ENCODE assay signal across 1 cellular context in the genomic region with DNA sequence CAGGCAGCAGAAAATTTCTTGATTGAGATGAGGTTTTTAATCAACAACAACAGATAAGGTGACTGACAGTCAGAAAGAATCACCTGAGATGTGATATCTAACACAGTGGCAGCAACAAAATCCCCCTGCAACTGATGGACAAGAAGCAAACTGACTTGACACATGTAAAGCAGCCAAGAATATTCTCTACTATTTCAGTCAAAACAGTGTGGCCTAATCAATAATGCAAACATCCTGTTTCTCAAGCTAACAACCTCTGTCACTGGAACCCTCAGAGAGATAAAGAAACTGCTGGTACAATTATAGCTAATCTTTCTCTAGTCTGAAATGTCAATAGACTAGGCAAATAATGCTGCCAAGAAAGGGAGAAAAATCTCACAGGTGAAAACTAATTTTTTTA.
TF ChIP-seq lines count a peak whose summit lies in the region.

No MANE protein-coding gene starts in this region.

TF ChIP-seq in HepG2, 621 proteins besides CTCF, POLR2A, EP300 and RAD21 (continued from another document and continues in another):
- TF ChIP-seq, protein P1, sequence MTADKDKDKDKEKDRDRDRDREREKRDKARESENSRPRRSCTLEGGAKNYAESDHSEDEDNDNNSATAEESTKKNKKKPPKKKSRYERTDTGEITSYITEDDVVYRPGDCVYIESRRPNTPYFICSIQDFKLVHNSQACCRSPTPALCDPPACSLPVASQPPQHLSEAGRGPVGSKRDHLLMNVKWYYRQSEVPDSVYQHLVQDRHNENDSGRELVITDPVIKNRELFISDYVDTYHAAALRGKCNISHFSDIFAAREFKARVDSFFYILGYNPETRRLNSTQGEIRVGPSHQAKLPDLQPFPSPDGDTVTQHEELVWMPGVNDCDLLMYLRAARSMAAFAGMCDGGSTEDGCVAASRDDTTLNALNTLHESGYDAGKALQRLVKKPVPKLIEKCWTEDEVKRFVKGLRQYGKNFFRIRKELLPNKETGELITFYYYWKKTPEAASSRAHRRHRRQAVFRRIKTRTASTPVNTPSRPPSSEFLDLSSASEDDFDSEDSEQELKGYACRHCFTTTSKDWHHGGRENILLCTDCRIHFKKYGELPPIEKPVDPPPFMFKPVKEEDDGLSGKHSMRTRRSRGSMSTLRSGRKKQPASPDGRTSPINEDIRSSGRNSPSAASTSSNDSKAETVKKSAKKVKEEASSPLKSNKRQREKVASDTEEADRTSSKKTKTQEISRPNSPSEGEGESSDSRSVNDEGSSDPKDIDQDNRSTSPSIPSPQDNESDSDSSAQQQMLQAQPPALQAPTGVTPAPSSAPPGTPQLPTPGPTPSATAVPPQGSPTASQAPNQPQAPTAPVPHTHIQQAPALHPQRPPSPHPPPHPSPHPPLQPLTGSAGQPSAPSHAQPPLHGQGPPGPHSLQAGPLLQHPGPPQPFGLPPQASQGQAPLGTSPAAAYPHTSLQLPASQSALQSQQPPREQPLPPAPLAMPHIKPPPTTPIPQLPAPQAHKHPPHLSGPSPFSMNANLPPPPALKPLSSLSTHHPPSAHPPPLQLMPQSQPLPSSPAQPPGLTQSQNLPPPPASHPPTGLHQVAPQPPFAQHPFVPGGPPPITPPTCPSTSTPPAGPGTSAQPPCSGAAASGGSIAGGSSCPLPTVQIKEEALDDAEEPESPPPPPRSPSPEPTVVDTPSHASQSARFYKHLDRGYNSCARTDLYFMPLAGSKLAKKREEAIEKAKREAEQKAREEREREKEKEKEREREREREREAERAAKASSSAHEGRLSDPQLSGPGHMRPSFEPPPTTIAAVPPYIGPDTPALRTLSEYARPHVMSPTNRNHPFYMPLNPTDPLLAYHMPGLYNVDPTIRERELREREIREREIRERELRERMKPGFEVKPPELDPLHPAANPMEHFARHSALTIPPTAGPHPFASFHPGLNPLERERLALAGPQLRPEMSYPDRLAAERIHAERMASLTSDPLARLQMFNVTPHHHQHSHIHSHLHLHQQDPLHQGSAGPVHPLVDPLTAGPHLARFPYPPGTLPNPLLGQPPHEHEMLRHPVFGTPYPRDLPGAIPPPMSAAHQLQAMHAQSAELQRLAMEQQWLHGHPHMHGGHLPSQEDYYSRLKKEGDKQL (CRISPR knock-in tag; IDR thresholded peaks at IDR 0.05; ENCODE audit: low read depth): peak; percentile 59; the same call in 1 of the 2 replicates
- TF ChIP-seq SAP130 (CRISPR knock-in tag; IDR thresholded peaks at IDR 0.05; ENCODE audit: low read depth): peak; percentile 67
- TF ChIP-seq NFIC (IDR thresholded peaks at IDR 0.05; ENCODE audit: low read length): peak; percentile 81; the same call in 1 of the 2 replicates
- peak; percentile 66; the same call in 1 of the 2 replicates for TF ChIP-seq MBD4 (IDR thresholded peaks at IDR 0.05; ENCODE audit: borderline replicate concordance, low read length)
- TF ChIP-seq RCOR2 (CRISPR knock-in tag; IDR thresholded peaks at IDR 0.05): peak; percentile 63
- TF ChIP-seq, protein P2, sequence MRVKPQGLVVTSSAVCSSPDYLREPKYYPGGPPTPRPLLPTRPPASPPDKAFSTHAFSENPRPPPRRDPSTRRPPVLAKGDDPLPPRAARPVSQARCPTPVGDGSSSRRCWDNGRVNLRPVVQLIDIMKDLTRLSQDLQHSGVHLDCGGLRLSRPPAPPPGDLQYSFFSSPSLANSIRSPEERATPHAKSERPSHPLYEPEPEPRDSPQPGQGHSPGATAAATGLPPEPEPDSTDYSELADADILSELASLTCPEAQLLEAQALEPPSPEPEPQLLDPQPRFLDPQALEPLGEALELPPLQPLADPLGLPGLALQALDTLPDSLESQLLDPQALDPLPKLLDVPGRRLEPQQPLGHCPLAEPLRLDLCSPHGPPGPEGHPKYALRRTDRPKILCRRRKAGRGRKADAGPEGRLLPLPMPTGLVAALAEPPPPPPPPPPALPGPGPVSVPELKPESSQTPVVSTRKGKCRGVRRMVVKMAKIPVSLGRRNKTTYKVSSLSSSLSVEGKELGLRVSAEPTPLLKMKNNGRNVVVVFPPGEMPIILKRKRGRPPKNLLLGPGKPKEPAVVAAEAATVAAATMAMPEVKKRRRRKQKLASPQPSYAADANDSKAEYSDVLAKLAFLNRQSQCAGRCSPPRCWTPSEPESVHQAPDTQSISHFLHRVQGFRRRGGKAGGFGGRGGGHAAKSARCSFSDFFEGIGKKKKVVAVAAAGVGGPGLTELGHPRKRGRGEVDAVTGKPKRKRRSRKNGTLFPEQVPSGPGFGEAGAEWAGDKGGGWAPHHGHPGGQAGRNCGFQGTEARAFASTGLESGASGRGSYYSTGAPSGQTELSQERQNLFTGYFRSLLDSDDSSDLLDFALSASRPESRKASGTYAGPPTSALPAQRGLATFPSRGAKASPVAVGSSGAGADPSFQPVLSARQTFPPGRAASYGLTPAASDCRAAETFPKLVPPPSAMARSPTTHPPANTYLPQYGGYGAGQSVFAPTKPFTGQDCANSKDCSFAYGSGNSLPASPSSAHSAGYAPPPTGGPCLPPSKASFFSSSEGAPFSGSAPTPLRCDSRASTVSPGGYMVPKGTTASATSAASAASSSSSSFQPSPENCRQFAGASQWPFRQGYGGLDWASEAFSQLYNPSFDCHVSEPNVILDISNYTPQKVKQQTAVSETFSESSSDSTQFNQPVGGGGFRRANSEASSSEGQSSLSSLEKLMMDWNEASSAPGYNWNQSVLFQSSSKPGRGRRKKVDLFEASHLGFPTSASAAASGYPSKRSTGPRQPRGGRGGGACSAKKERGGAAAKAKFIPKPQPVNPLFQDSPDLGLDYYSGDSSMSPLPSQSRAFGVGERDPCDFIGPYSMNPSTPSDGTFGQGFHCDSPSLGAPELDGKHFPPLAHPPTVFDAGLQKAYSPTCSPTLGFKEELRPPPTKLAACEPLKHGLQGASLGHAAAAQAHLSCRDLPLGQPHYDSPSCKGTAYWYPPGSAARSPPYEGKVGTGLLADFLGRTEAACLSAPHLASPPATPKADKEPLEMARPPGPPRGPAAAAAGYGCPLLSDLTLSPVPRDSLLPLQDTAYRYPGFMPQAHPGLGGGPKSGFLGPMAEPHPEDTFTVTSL (CRISPR knock-in tag; IDR thresholded peaks at IDR 0.05; ENCODE audit: borderline replicate concordance): peak; percentile 95
- no peak for TF ChIP-seq ZSCAN30 (CRISPR knock-in tag; IDR thresholded peaks at IDR 0.05)
- TF ChIP-seq, protein P3, sequence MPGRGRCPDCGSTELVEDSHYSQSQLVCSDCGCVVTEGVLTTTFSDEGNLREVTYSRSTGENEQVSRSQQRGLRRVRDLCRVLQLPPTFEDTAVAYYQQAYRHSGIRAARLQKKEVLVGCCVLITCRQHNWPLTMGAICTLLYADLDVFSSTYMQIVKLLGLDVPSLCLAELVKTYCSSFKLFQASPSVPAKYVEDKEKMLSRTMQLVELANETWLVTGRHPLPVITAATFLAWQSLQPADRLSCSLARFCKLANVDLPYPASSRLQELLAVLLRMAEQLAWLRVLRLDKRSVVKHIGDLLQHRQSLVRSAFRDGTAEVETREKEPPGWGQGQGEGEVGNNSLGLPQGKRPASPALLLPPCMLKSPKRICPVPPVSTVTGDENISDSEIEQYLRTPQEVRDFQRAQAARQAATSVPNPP (CRISPR knock-in tag; IDR thresholded peaks at IDR 0.05): 0 out of 2 replicates have a peak, but pooled peaks have one; percentile 30
- TF ChIP-seq, protein P4, sequence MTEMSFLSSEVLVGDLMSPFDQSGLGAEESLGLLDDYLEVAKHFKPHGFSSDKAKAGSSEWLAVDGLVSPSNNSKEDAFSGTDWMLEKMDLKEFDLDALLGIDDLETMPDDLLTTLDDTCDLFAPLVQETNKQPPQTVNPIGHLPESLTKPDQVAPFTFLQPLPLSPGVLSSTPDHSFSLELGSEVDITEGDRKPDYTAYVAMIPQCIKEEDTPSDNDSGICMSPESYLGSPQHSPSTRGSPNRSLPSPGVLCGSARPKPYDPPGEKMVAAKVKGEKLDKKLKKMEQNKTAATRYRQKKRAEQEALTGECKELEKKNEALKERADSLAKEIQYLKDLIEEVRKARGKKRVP (CRISPR knock-in tag; IDR thresholded peaks at IDR 0.05): peak in 1 of 2 experiments; percentile 41; a peak in 1 of 4 replicates
- no peak for TF ChIP-seq ELF3 (CRISPR knock-in tag; IDR thresholded peaks at IDR 0.05)
- TF ChIP-seq RXRB (CRISPR knock-in tag; IDR thresholded peaks at IDR 0.05; ENCODE audit: borderline replicate concordance): peak; percentile 51; the same call in 1 of the 2 replicates
- TF ChIP-seq KAT2B (IDR thresholded peaks at IDR 0.05; ENCODE audit: borderline replicate concordance, low read depth, low read length): 0 out of 2 replicates have a peak, but pooled peaks have one; percentile 9
- peak; percentile 61; the same call in 1 of the 2 replicates for TF ChIP-seq CREM (IDR thresholded peaks at IDR 0.05)
- no peak for TF ChIP-seq CREM (CRISPR knock-in tag; IDR thresholded peaks at IDR 0.05)
- peak; percentile 61; the same call in 1 of the 2 replicates for TF ChIP-seq KAT8 (CRISPR knock-in tag; IDR thresholded peaks at IDR 0.05)
- no peak for TF ChIP-seq PTBP1 (IDR thresholded peaks at IDR 0.05; ENCODE audit: low read depth, low read length, poor library complexity, severe bottlenecking)
- no peak for TF ChIP-seq AGO1 (IDR thresholded peaks at IDR 0.05; ENCODE audit: low read depth, low read length, poor library complexity, severe bottlenecking)
- TF ChIP-seq SIX1 (CRISPR knock-in tag; IDR thresholded peaks at IDR 0.05; ENCODE audit: borderline replicate concordance): peak; percentile 81; the same call in 1 of the 2 replicates
- no peak for TF ChIP-seq ZNF326 (CRISPR knock-in tag; IDR thresholded peaks at IDR 0.05; ENCODE audit: borderline replicate concordance)
- TF ChIP-seq THYN1 (CRISPR knock-in tag; IDR thresholded peaks at IDR 0.05; ENCODE audit: borderline replicate concordance, low read depth): no peak
- no peak for TF ChIP-seq ZNF558 (CRISPR knock-in tag; IDR thresholded peaks at IDR 0.05; ENCODE audit: borderline replicate concordance)
- TF ChIP-seq, protein P5, sequence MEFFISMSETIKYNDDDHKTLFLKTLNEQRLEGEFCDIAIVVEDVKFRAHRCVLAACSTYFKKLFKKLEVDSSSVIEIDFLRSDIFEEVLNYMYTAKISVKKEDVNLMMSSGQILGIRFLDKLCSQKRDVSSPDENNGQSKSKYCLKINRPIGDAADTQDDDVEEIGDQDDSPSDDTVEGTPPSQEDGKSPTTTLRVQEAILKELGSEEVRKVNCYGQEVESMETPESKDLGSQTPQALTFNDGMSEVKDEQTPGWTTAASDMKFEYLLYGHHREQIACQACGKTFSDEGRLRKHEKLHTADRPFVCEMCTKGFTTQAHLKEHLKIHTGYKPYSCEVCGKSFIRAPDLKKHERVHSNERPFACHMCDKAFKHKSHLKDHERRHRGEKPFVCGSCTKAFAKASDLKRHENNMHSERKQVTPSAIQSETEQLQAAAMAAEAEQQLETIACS (CRISPR knock-in tag; IDR thresholded peaks at IDR 0.05): no peak
- TF ChIP-seq, protein P6, sequence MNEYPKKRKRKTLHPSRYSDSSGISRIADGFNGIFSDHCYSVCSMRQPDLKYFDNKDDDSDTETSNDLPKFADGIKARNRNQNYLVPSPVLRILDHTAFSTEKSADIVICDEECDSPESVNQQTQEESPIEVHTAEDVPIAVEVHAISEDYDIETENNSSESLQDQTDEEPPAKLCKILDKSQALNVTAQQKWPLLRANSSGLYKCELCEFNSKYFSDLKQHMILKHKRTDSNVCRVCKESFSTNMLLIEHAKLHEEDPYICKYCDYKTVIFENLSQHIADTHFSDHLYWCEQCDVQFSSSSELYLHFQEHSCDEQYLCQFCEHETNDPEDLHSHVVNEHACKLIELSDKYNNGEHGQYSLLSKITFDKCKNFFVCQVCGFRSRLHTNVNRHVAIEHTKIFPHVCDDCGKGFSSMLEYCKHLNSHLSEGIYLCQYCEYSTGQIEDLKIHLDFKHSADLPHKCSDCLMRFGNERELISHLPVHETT (CRISPR knock-in tag; conservative IDR thresholded peaks at IDR 0.05): no peak
- TF ChIP-seq MXI1 (IDR thresholded peaks at IDR 0.05; ENCODE audit: borderline replicate concordance, low read depth, low read length): 0 out of 3 replicates have a peak, but pooled peaks have one; percentile 30
- peak; percentile 76; the same call in 1 of the 2 replicates for TF ChIP-seq TARDBP (CRISPR knock-in tag; IDR thresholded peaks at IDR 0.05)
- TF ChIP-seq ZNF777 (CRISPR knock-in tag; IDR thresholded peaks at IDR 0.05): no peak
- 0 out of 2 replicates have a peak, but pooled peaks have one; percentile 53 for TF ChIP-seq PPARG (CRISPR knock-in tag; conservative IDR thresholded peaks at IDR 0.05)
- TF ChIP-seq ZNF432 (CRISPR knock-in tag; IDR thresholded peaks at IDR 0.05; ENCODE audit: borderline replicate concordance): no peak
- no peak for TF ChIP-seq ZNF460 (CRISPR knock-in tag; IDR thresholded peaks at IDR 0.05; ENCODE audit: borderline replicate concordance)
- TF ChIP-seq, protein P7, sequence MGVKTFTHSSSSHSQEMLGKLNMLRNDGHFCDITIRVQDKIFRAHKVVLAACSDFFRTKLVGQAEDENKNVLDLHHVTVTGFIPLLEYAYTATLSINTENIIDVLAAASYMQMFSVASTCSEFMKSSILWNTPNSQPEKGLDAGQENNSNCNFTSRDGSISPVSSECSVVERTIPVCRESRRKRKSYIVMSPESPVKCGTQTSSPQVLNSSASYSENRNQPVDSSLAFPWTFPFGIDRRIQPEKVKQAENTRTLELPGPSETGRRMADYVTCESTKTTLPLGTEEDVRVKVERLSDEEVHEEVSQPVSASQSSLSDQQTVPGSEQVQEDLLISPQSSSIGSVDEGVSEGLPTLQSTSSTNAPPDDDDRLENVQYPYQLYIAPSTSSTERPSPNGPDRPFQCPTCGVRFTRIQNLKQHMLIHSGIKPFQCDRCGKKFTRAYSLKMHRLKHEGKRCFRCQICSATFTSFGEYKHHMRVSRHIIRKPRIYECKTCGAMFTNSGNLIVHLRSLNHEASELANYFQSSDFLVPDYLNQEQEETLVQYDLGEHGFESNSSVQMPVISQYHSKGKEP (CRISPR knock-in tag; IDR thresholded peaks at IDR 0.05): no peak
- peak; percentile 71; the same call in 1 of the 2 replicates for TF ChIP-seq ZBTB3 (CRISPR knock-in tag; IDR thresholded peaks at IDR 0.05; ENCODE audit: borderline replicate concordance, low read depth)
- no peak for TF ChIP-seq ZNF83 (CRISPR knock-in tag; IDR thresholded peaks at IDR 0.05; ENCODE audit: borderline replicate concordance)
- TF ChIP-seq FOXK1 (CRISPR knock-in tag; IDR thresholded peaks at IDR 0.05; ENCODE audit: borderline replicate concordance, low read depth): peak; percentile 74; the same call in 1 of the 2 replicates
- TF ChIP-seq ONECUT2 (CRISPR knock-in tag; IDR thresholded peaks at IDR 0.05): peak; percentile 91
- TF ChIP-seq NCOA2 (CRISPR knock-in tag; IDR thresholded peaks at IDR 0.05): peak; percentile 71
- TF ChIP-seq YEATS4 (CRISPR knock-in tag; IDR thresholded peaks at IDR 0.05; ENCODE audit: borderline replicate concordance): no peak
- TF ChIP-seq, protein P8, sequence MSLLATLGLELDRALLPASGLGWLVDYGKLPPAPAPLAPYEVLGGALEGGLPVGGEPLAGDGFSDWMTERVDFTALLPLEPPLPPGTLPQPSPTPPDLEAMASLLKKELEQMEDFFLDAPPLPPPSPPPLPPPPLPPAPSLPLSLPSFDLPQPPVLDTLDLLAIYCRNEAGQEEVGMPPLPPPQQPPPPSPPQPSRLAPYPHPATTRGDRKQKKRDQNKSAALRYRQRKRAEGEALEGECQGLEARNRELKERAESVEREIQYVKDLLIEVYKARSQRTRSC (CRISPR knock-in tag; IDR thresholded peaks at IDR 0.05; ENCODE audit: low read depth): no peak
- peak; percentile 77 for TF ChIP-seq SOX5 (CRISPR knock-in tag; IDR thresholded peaks at IDR 0.05; ENCODE audit: borderline replicate concordance)
- no peak for TF ChIP-seq ESRRA (CRISPR knock-in tag; IDR thresholded peaks at IDR 0.05; ENCODE audit: low read depth)
- TF ChIP-seq MEF2D (CRISPR knock-in tag; IDR thresholded peaks at IDR 0.05): peak; percentile 78; the same call in 1 of the 2 replicates
- no peak for TF ChIP-seq TAF15 (IDR thresholded peaks at IDR 0.05; ENCODE audit: low read depth, low read length, poor library complexity, severe bottlenecking)
- TF ChIP-seq ISL2 (CRISPR knock-in tag; IDR thresholded peaks at IDR 0.05): peak; percentile 78
- peak; percentile 28; the same call in 1 of the 2 replicates for TF ChIP-seq ATF1 (CRISPR knock-in tag; IDR thresholded peaks at IDR 0.05)
